16 cellular contexts compared by ENCODE assay signal in genomic region chr1:3054474-3054873, GRCh38. TPM values are rescaled to one million over a fixed set of nuclear protein-coding genes. Genes with fewer than 3 reads are reported as not detected.
"Had no signal": no experiment of that assay in that cellular context is flagged by ENCODE, and none has a peak within 500 bp of the region (broad histone marks: within the 10 kb centered on the region; RNA-seq: fewer than 3 reads in every experiment).

No MANE protein-coding gene starts in this region.

- DNase-seq: activated CD4-positive, alpha-beta T cell treated with anti-CD3 and anti-CD28 coated beads for 1 hour; activated CD4-positive, alpha-beta T cell treated with anti-CD3 and anti-CD28 coated beads, Interleukin-2, amount 50 U/mL, for 48 hours; activated CD8-positive, alpha-beta memory T cell treated with anti-CD3 and anti-CD28 coated beads, Interleukin-2, amount 10 ng/mL, durations not matched to agents 7 days and 5 days; activated naive CD4-positive, alpha-beta T cell treated with Interleukin-2 at 50 U/mL for 16 hours; cortex of kidney; effector memory CD4-positive, alpha-beta T cell; lower lobe of right lung; naive B cell; psoas muscle; stimulated activated CD4-positive, alpha-beta T cell treated with anti-CD3 and anti-CD28 coated beads, Interleukin-2, amount 100 ng/mL, for 48 hours; stimulated activated CD8-positive, alpha-beta memory T cell treated with anti-CD3 and anti-CD28 coated beads, Interleukin-4, amount 100 ng/mL, for 48 hours had no signal

- H3K4me1 Mint-ChIP-seq: activated CD8-positive, alpha-beta memory T cell treated with anti-CD3 and anti-CD28 coated beads, Interleukin-2, amount 10 ng/mL, durations not matched to agents 7 days and 5 days had no signal

- H3K4me3 ChIP-seq: cardiac muscle cell, lower lobe of right lung, psoas muscle, thoracic aorta had no signal

- H3K36me3 ChIP-seq: cardiac muscle cell, lower lobe of right lung had no signal

- H3K4me1 ChIP-seq: lower lobe of right lung, psoas muscle had no signal

- H3K27ac ChIP-seq: cardiac muscle cell, lower lobe of right lung, psoas muscle, thoracic aorta had no signal

- H3K9me3 Mint-ChIP-seq: T-helper 2 cell treated with Interferon-gamma antibody and Interleukin-4, amounts not matched to agents 5 μg/mL and 100 μg/mL, for 36 hours had no signal

- H3K27ac Mint-ChIP-seq: activated CD8-positive, alpha-beta memory T cell treated with anti-CD3 and anti-CD28 coated beads, Interleukin-2, amount 10 ng/mL, durations not matched to agents 7 days and 5 days; stimulated activated naive CD8-positive, alpha-beta T cell treated with anti-CD3 and anti-CD28 coated beads, Interleukin-15, Interleukin-2, amounts not matched to agents 100 ng/mL and 50 ng/mL, for 24 hours; T-helper 2 cell treated with Interferon-gamma antibody and Interleukin-4, amounts not matched to agents 5 μg/mL and 100 μg/mL, for 36 hours had no signal

- H3K4me3 Mint-ChIP-seq: activated CD8-positive, alpha-beta memory T cell treated with anti-CD3 and anti-CD28 coated beads, Interleukin-2, amount 10 ng/mL, durations not matched to agents 7 days and 5 days; naive B cell; stimulated activated naive CD8-positive, alpha-beta T cell treated with anti-CD3 and anti-CD28 coated beads, Interleukin-15, Interleukin-2, amounts not matched to agents 100 ng/mL and 50 ng/mL, for 24 hours; T-helper 2 cell treated with Interferon-gamma antibody and Interleukin-4, amounts not matched to agents 5 μg/mL and 100 μg/mL, for 36 hours had no signal

- H3K9me3 ChIP-seq: lower lobe of right lung, psoas muscle, thoracic aorta had no signal

- ATAC-seq: activated CD8-positive, alpha-beta memory T cell treated with anti-CD3 and anti-CD28 coated beads, Interleukin-2, amount 10 ng/mL, durations not matched to agents 7 days and 5 days; lower lobe of right lung; psoas muscle had no signal

- H3K27me3 Mint-ChIP-seq: activated CD8-positive, alpha-beta memory T cell treated with anti-CD3 and anti-CD28 coated beads, Interleukin-2, amount 10 ng/mL, durations not matched to agents 7 days and 5 days had no signal

RNA-seq across cellular contexts. Expression of gene PRDM16, which starts 14.5 kb away (rescaled TPM):
- total RNA-seq: activated CD8-positive, alpha-beta memory T cell treated with anti-CD3 and anti-CD28 coated beads, Interleukin-2, amount 10 ng/mL, durations not matched to agents 7 days and 5 days had no signal

RNA-seq across cellular contexts. Expression of gene ACTRT2, which starts 33.2 kb away (rescaled TPM):
- total RNA-seq: activated CD8-positive, alpha-beta memory T cell treated with anti-CD3 and anti-CD28 coated beads, Interleukin-2, amount 10 ng/mL, durations not matched to agents 7 days and 5 days; cardiac muscle cell; kidney epithelial cell; lower lobe of right lung; psoas muscle; thoracic aorta had no signal
